ENCODE assay signal across 31 cellular contexts in the genomic region with DNA sequence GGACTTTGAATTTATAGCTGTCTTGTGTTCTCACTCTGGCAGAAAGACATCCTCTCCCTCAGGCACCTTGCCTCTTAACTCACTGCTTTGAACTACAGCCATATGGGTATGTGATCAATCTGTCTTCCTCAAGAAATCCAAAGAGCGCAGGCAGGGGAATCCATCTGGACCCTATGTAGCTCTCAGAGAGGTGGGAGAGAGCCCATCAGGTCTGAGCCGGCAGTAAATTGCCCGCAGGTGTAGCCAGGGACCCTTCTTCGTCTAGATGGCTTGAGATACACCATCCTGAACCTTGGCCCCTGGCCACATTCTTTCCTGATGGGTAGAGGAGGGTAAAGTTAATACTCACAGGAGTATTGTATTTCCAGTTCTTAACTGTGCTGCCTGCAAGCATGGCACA.
"Had no signal": no experiment of that assay in that cellular context is flagged by ENCODE, and none has a peak within 500 bp of the region (broad histone marks: within the 10 kb centered on the region; RNA-seq: fewer than 3 reads in every experiment).

No MANE protein-coding gene starts in this region.

- H3K27ac Mint-ChIP-seq: activated CD8-positive, alpha-beta T cell treated with anti-CD3 and anti-CD28 coated beads for 36 hours; activated naive CD4-positive, alpha-beta T cell treated with anti-CD3 and anti-CD28 coated beads, Interleukin-2, amount 50 U/mL, for 24 hours; activated naive CD8-positive, alpha-beta T cell treated with anti-CD3 and anti-CD28 coated beads, Interleukin-2, amount 50 U/mL, for 24 hours; activated T-helper 17 cell treated with anti-CD3 and anti-CD28 coated beads, Interleukin-2, amount 50 U/mL, for 72 hours; nephron; progenitor cell of endocrine pancreas; stimulated activated naive B cell treated with anti-CD40 and anti-IgM and Interleukin-4, amounts not matched to agents 10 μg/mL and 1 μg/mL and 100 μg/mL, for 72 hours; T-helper 1 cell treated with Interleukin-12 subunit alpha and Interleukin-12 subunit beta and Interleukin-4 antibody, amounts not matched to agents 30 μg/mL and 1 μg/mL, for 36 hours had no signal

- H3K9me3 ChIP-seq: ovary, thyroid gland, upper lobe of right lung had no signal

- FAIRE-seq: endothelial cell of umbilical vein, TTC549 had no signal

- DNase-seq: activated CD4-positive, alpha-beta T cell treated with anti-CD3 and anti-CD28 coated beads for 1 hour; activated CD4-positive, alpha-beta T cell treated with anti-CD3 and anti-CD28 coated beads, Interleukin-2, amount 50 U/mL, for 1 hour; activated CD8-positive, alpha-beta T cell treated with anti-CD3 and anti-CD28 coated beads for 36 hours; activated naive CD8-positive, alpha-beta T cell treated with anti-CD3 and anti-CD28 coated beads, Interleukin-2, amount 50 U/mL, for 24 hours; activated T-cell treated with anti-CD3 and anti-CD28 coated beads, Interleukin-2, amount 50 U/mL, for 4 hours; central memory CD4-positive, alpha-beta T cell; foreskin fibroblast; heart left ventricle; kidney glomerular epithelial cell; left lung; ovary; retina; stimulated activated CD4-positive, alpha-beta T cell treated with anti-CD3 and anti-CD28 coated beads, Interleukin-1b, Interleukin-23, amount 100 ng/mL, for 48 hours; stimulated activated CD4-positive, alpha-beta T cell treated with anti-CD3 and anti-CD28 coated beads, Interleukin-4, amount 100 ng/mL, for 4 hours; stimulated activated CD8-positive, alpha-beta memory T cell treated with anti-CD3 and anti-CD28 coated beads, Interleukin-4, amount 100 ng/mL, for 48 hours; stimulated activated naive B cell treated with anti-CD40 and anti-IgM and Interleukin-4, amounts not matched to agents 10 μg/mL and 1 μg/mL and 100 μg/mL, for 72 hours; stomach; T-helper 9 cell; thyroid gland; upper lobe of right lung; WERI-Rb-1 had no signal

- H3K36me3 ChIP-seq: breast epithelium, heart left ventricle, left lung, ovary, stomach, thyroid gland, upper lobe of right lung, WERI-Rb-1 had no signal

- H3K27me3 Mint-ChIP-seq: activated CD8-positive, alpha-beta T cell treated with anti-CD3 and anti-CD28 coated beads for 36 hours; activated naive CD4-positive, alpha-beta T cell treated with anti-CD3 and anti-CD28 coated beads, Interleukin-2, amount 50 U/mL, for 24 hours; activated naive CD8-positive, alpha-beta T cell treated with anti-CD3 and anti-CD28 coated beads, Interleukin-2, amount 50 U/mL, for 24 hours; activated T-helper 17 cell treated with anti-CD3 and anti-CD28 coated beads, Interleukin-2, amount 50 U/mL, for 72 hours; progenitor cell of endocrine pancreas; stimulated activated naive B cell treated with anti-CD40 and anti-IgM and Interleukin-4, amounts not matched to agents 10 μg/mL and 1 μg/mL and 100 μg/mL, for 72 hours had no signal

- H3K27me3 ChIP-seq: breast epithelium, heart left ventricle, left lung, ovary, stomach, thyroid gland, upper lobe of right lung had no signal

- H3K4me1 Mint-ChIP-seq: activated naive CD4-positive, alpha-beta T cell treated with anti-CD3 and anti-CD28 coated beads, Interleukin-2, amount 50 U/mL, for 24 hours; activated naive CD8-positive, alpha-beta T cell treated with anti-CD3 and anti-CD28 coated beads, Interleukin-2, amount 50 U/mL, for 24 hours; activated T-helper 17 cell treated with anti-CD3 and anti-CD28 coated beads, Interleukin-2, amount 50 U/mL, for 72 hours; nephron; stimulated activated naive B cell treated with anti-CD40 and anti-IgM and Interleukin-4, amounts not matched to agents 10 μg/mL and 1 μg/mL and 100 μg/mL, for 72 hours had no signal

- H3K36me3 Mint-ChIP-seq: activated naive CD4-positive, alpha-beta T cell treated with anti-CD3 and anti-CD28 coated beads, Interleukin-2, amount 50 U/mL, for 24 hours; stimulated activated naive B cell treated with anti-CD40 and anti-IgM and Interleukin-4, amounts not matched to agents 10 μg/mL and 1 μg/mL and 100 μg/mL, for 72 hours had no signal

- H3K9me3 Mint-ChIP-seq: activated naive CD4-positive, alpha-beta T cell treated with anti-CD3 and anti-CD28 coated beads, Interleukin-2, amount 50 U/mL, for 24 hours had no signal

- H3K4me1 ChIP-seq: heart left ventricle, left lung, stomach, thyroid gland had no signal

- H3K27ac ChIP-seq: heart left ventricle, left lung, ovary, stomach, thyroid gland, upper lobe of right lung, WERI-Rb-1 had no signal

- H3K4me2 ChIP-seq: smooth muscle cell had no signal

- H3K4me3 Mint-ChIP-seq: activated CD8-positive, alpha-beta T cell treated with anti-CD3 and anti-CD28 coated beads for 36 hours; activated naive CD4-positive, alpha-beta T cell treated with anti-CD3 and anti-CD28 coated beads, Interleukin-2, amount 50 U/mL, for 24 hours; activated naive CD8-positive, alpha-beta T cell treated with anti-CD3 and anti-CD28 coated beads, Interleukin-2, amount 50 U/mL, for 24 hours; activated T-cell treated with anti-CD3 and anti-CD28 coated beads, Interleukin-2, amount 50 U/mL, for 4 hours; activated T-helper 17 cell treated with anti-CD3 and anti-CD28 coated beads, Interleukin-2, amount 50 U/mL, for 72 hours; nephron; stimulated activated naive B cell treated with anti-CD40 and anti-IgM and Interleukin-4, amounts not matched to agents 10 μg/mL and 1 μg/mL and 100 μg/mL, for 72 hours; T-helper 1 cell treated with Interleukin-12 subunit alpha and Interleukin-12 subunit beta and Interleukin-4 antibody, amounts not matched to agents 30 μg/mL and 1 μg/mL, for 36 hours had no signal

- ATAC-seq: activated CD8-positive, alpha-beta T cell treated with anti-CD3 and anti-CD28 coated beads for 36 hours; activated naive CD8-positive, alpha-beta T cell treated with anti-CD3 and anti-CD28 coated beads, Interleukin-2, amount 50 U/mL, for 24 hours; activated T-cell treated with anti-CD3 and anti-CD28 coated beads, Interleukin-2, amount 50 U/mL, for 4 hours; activated T-helper 17 cell treated with anti-CD3 and anti-CD28 coated beads, Interleukin-2, amount 50 U/mL, for 72 hours; heart left ventricle; left lung; stimulated activated naive B cell treated with anti-CD40 and anti-IgM and Interleukin-4, amounts not matched to agents 10 μg/mL and 1 μg/mL and 100 μg/mL, for 72 hours; upper lobe of right lung had no signal

- H3K4me3 ChIP-seq: breast epithelium, heart left ventricle, left lung, lung, ovary, smooth muscle cell, stomach, thyroid gland, upper lobe of right lung had no signal
